1 cellular context compared by ENCODE assay signal in the genomic region with DNA sequence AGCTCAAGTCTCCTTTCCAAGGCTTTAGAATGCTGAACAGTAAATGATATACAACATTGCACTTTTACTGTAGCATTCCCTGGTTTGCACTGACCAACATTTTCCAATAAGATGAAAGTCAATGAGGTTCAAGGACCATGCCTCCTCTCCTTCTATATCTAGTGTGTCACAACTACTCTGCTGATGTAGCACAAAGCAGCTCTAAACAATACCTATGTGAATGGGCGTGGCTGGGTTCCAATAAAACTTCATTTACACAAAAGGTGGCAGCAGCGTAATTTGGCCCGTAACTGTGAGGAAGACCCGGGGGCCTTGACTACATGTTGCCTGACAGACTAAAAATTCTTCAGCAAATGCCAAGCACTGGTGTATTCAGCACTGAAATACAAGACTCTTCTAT.
TF ChIP-seq lines count a peak whose summit lies in the region.

No MANE protein-coding gene starts in this region.

TF ChIP-seq in SK-N-SH treated with all-trans-retinoic acid at 6 μM for 48 hours, 23 proteins besides CTCF, POLR2A, EP300 and RAD21:
- TF ChIP-seq TCF4 (CRISPR knock-in tag; IDR thresholded peaks at IDR 0.05; ENCODE audit: borderline replicate concordance) (no peak), PATZ1 (CRISPR knock-in tag; IDR thresholded peaks at IDR 0.05; ENCODE audit: borderline replicate concordance) (no peak)
TF ChIP-seq in SK-N-SH treated with all-trans-retinoic acid at 6 μM for 48 hours: peak in this region for 0.
